Comparison of ENCODE assay signal across 17 cellular contexts in genomic region chr17:3896108-3897099, GRCh38. TPM values are rescaled to one million over a fixed set of nuclear protein-coding genes. Genes with fewer than 3 reads are reported as not detected.
DNase-seq lines count a peak whose midpoint lies in the region; ATAC-seq and TF ChIP-seq lines count a peak whose summit lies in the region.
"Had no signal": no experiment of that assay in that cellular context is flagged by ENCODE, and none has a peak within 500 bp of the region (broad histone marks: within the 10 kb centered on the region; RNA-seq: fewer than 3 reads in every experiment).

No MANE protein-coding gene starts in this region.

- ATAC-seq in lower lobe of right lung (no peak), upper lobe of left lung (ENCODE audit: low FRiP score in 2 of 2) (no peak)
- ATAC-seq in CD4-positive, alpha-beta T cell (ENCODE audit: poor library complexity) = no peak

- no peak overlapping the region for H3K9ac ChIP-seq in mammary epithelial cell (ENCODE audit: insufficient read depth, low read length)

- H3K27me3 ChIP-seq in breast epithelium = no peaks in the 10 kb centered on the region
- H3K27me3 ChIP-seq in mammary epithelial cell (ENCODE audit: insufficient read depth, low read length) = no peaks in the 10 kb centered on the region
- no peaks in the 10 kb centered on the region for H3K27me3 ChIP-seq in lower lobe of right lung (ENCODE audit: low read depth)
- peaks cover 0 to 3% (median 0%) of the 10 kb centered on the region in 4 donors for H3K27me3 ChIP-seq in upper lobe of left lung
- H3K27me3 ChIP-seq in CD4-positive, alpha-beta T cell (ENCODE audit: control insufficient read depth, insufficient read depth, low read length) = no peaks in the 10 kb centered on the region

- H4K20me1 ChIP-seq in mammary epithelial cell (ENCODE audit: insufficient read depth, low read length) = no peaks in the 10 kb centered on the region

- DNase-seq in breast epithelium (ENCODE audit: low spot score in 2 of 2) = no peak
- no peak for DNase-seq in mammary epithelial cell
- DNase-seq in lower lobe of right lung = peak; percentile 62
- DNase-seq in upper lobe of left lung = peak in 1 of 2 donors; percentile 50
- no peak for DNase-seq in islet precursor cell
- no peak for DNase-seq in CD4-positive, alpha-beta T cell
- DNase-seq in GDM1 (lab: John Stamatoyannopoulos, UW) = no peak
- DNase-seq: activated B cell treated with CpG ODN at 0.5 μM for 24 hours; activated effector memory CD4-positive, alpha-beta T cell treated with anti-CD3 and anti-CD28 coated beads, Interleukin-2, amount 50 U/mL, for 16 hours; KG1; posterior cingulate gyrus; SHP77 treated with DMSO at 0.1 percent for 48 hours; trophoblast cell had no signal

- H3K27me3 Mint-ChIP-seq in CD4-positive, alpha-beta T cell = no peaks in the 10 kb centered on the region
- H3K27me3 Mint-ChIP-seq: activated B cell treated with CpG ODN at 0.5 μM for 24 hours; CD4-positive, alpha-beta memory T cell had no signal

- H3K79me2 ChIP-seq in mammary epithelial cell (ENCODE audit: insufficient read depth, low read length) = no peaks in the 10 kb centered on the region

- H3K4me3 Mint-ChIP-seq in CD4-positive, alpha-beta T cell = no peak overlapping the region
- H3K4me3 Mint-ChIP-seq: activated B cell treated with CpG ODN at 0.5 μM for 24 hours; CD4-positive, alpha-beta memory T cell had no signal

- dilution Hi-C loops in mammary epithelial cell (cut with HindIII; ENCODE audit: low sequenced_read_pairs) = no loop called here

- H3K4me1 Mint-ChIP-seq in CD4-positive, alpha-beta T cell (ENCODE audit: low read depth) = peaks cover 19% of the 10 kb centered on the region

- intact Hi-C loops in breast epithelium (cut with DNase I; ENCODE audit: low total_unique reads) = loop anchor here (5.0 kb wide), 1 partner anchor 1029 kb away; no protein-coding TSS in a partner anchor
- intact Hi-C loops in mammary epithelial cell (cut with micrococcal nuclease) = no loop called here
- intact Hi-C loops in lower lobe of right lung (cut with DNase I) = no loop called here
- intact Hi-C loops in CD4-positive, alpha-beta T cell (cut with DNase I, micrococcal nuclease) = loop anchor here in 1 of 2 experiments (5.0 kb wide), 1 partner anchor 1094 kb away; no protein-coding TSS in a partner anchor

- TF ChIP-seq POLR2A in breast epithelium (IDR thresholded peaks at IDR 0.05) (no peak), upper lobe of left lung (IDR thresholded peaks at IDR 0.05) (no peak)

- H3K36me3 ChIP-seq in breast epithelium = no peaks in the 10 kb centered on the region
- no peaks in the 10 kb centered on the region for H3K36me3 ChIP-seq in mammary epithelial cell (ENCODE audit: insufficient read depth, low read length)
- no peaks in the 10 kb centered on the region for H3K36me3 ChIP-seq in lower lobe of right lung
- H3K36me3 ChIP-seq in upper lobe of left lung = no peaks in the 10 kb centered on the region

- CTCF ChIA-PET in mammary epithelial cell (lab: Charles Lee; ENCODE audit: low non-redundant PET) = no interaction called here
- CTCF ChIA-PET in CD4-positive, alpha-beta T cell (lab: Charles Lee) = interaction anchor here (1.0 to 1.4 kb wide), 2 partner anchors 18 to 159 kb away, joined by 3 to 5 read pairs; no protein-coding TSS in a partner anchor

- H3K9me3 ChIP-seq in breast epithelium = no peaks in the 10 kb centered on the region
- H3K9me3 ChIP-seq in mammary epithelial cell (replicated peaks; ENCODE audit: insufficient read depth, low read length) = no peaks in the 10 kb centered on the region
- H3K9me3 ChIP-seq in lower lobe of right lung = no peaks in the 10 kb centered on the region
- H3K9me3 ChIP-seq in upper lobe of left lung = no peaks in the 10 kb centered on the region
- no peaks in the 10 kb centered on the region for H3K9me3 ChIP-seq in CD4-positive, alpha-beta T cell (ENCODE audit: control insufficient read depth, low read length)

- WGBS in mammary epithelial cell (ENCODE audit: low coverage, missing lambda C conversion rate) = 72% methylated on average over 14 of the region's 18 CpGs
- 64 to 71% methylated on average over 17 to 18 of the region's 18 CpGs for WGBS in upper lobe of left lung, 2 donors

- no peaks in the 10 kb centered on the region for H3K36me3 Mint-ChIP-seq in CD4-positive, alpha-beta T cell (ENCODE audit: low read depth)
- H3K36me3 Mint-ChIP-seq: CD4-positive, alpha-beta memory T cell had no signal

- no peak overlapping the region for H3K4me3 ChIP-seq in breast epithelium
- H3K4me3 ChIP-seq in mammary epithelial cell (replicated peaks in 1 of 3; ENCODE audit: insufficient read depth in 1 of 3, low read depth in 2 of 3, low read length in 3 of 3) = no peak overlapping the region
- no peak overlapping the region for H3K4me3 ChIP-seq in lower lobe of right lung
- H3K4me3 ChIP-seq in upper lobe of left lung = no peak overlapping the region

- in situ Hi-C loops in mammary epithelial cell (cut with MboI; ENCODE audit: low sequenced_read_pairs in 2 of 2) = no loop called here

- POLR2A ChIA-PET in CD4-positive, alpha-beta T cell (lab: Charles Lee) = no interaction called here

- H3K4me2 ChIP-seq in mammary epithelial cell (ENCODE audit: insufficient read depth, low read depth, low read length) = no peak overlapping the region

- H2AFZ ChIP-seq in mammary epithelial cell (ENCODE audit: low read depth, low read length) = no peak overlapping the region

- no peaks in the 10 kb centered on the region for H3K9me3 Mint-ChIP-seq in CD4-positive, alpha-beta T cell
- H3K9me3 Mint-ChIP-seq: activated B cell treated with CpG ODN at 0.5 μM for 24 hours; CD4-positive, alpha-beta memory T cell had no signal

- H3K27ac Mint-ChIP-seq in CD4-positive, alpha-beta T cell = no peak overlapping the region
- H3K27ac Mint-ChIP-seq: activated B cell treated with CpG ODN at 0.5 μM for 24 hours had no signal

- H3K27ac ChIP-seq in breast epithelium (peak overlapping the region; percentile 8 to 75), mammary epithelial cell (ENCODE audit: insufficient read depth, low read depth, low read length) (no peak overlapping the region), VCaP (peak overlapping the region; percentile 88), lower lobe of right lung (peak overlapping the region; percentile 85), upper lobe of left lung (peak overlapping the region in 3 of 4 donors; percentile 27 to 86 (median 30))
- no peak overlapping the region for H3K27ac ChIP-seq in CD4-positive, alpha-beta T cell (ENCODE audit: low read depth, low read length)
- H3K27ac ChIP-seq: epithelial cell of prostate had no signal

- TF ChIP-seq EP300 in upper lobe of left lung (IDR thresholded peaks at IDR 0.05) = no peak

- peaks cover 3 to 12% of the 10 kb centered on the region in 2 donors for H3K4me1 ChIP-seq in breast epithelium
- peaks cover 16% of the 10 kb centered on the region for H3K4me1 ChIP-seq in mammary epithelial cell (ENCODE audit: insufficient read depth, low read length)
- peaks cover 41% of the 10 kb centered on the region for H3K4me1 ChIP-seq in lower lobe of right lung
- H3K4me1 ChIP-seq in upper lobe of left lung = peaks cover 40 to 47% (median 43%) of the 10 kb centered on the region in 4 donors

- no TSS peak for BruUV-seq in mammary epithelial cell (replicated peaks; lab: Mats Ljungman, UMichigan)

- no peak for TF ChIP-seq CTCF in breast epithelium (IDR thresholded peaks at IDR 0.05)
- no peak for TF ChIP-seq CTCF in mammary epithelial cell (conservative IDR thresholded peaks at IDR 0.05 in 1 of 2, IDR thresholded peaks at IDR 0.05 in 1 of 2; ENCODE audit: extremely low read depth in 1 of 2, insufficient read depth in 1 of 2, low read depth in 1 of 2, low read length in 2 of 2)
- no peak for TF ChIP-seq CTCF in VCaP (conservative IDR thresholded peaks at IDR 0.05)
- TF ChIP-seq CTCF in lower lobe of right lung (IDR thresholded peaks at IDR 0.05) = no peak
- no peak for TF ChIP-seq CTCF in upper lobe of left lung (IDR thresholded peaks at IDR 0.05)
- no peak for TF ChIP-seq CTCF in CD4-positive, alpha-beta T cell (IDR thresholded peaks at IDR 0.05)

RNA-seq across cellular contexts. Expression of gene CAMKK1, which starts 3.6 kb away (rescaled TPM):
- total RNA-seq in breast epithelium = 1 to 10 TPM; 3.0 to 7.8 (median 6.9) TPM
- 1 to 10 TPM; 1.8 to 2.0 TPM for total RNA-seq in mammary epithelial cell
- 2.6 TPM for polyA plus RNA-seq in mammary epithelial cell
- polyA minus RNA-seq in mammary epithelial cell = 5.6 TPM
- total RNA-seq in lower lobe of right lung = 9.7 TPM
- 10 to 100 TPM in 4 of 6 donors, 1 to 10 TPM in 2; 4.9 to 23.0 (median 11.0) TPM for total RNA-seq in upper lobe of left lung
- 1 to 10 TPM; 4.8 to 4.9 TPM for total RNA-seq in CD4-positive, alpha-beta T cell

RNA-seq across cellular contexts. Expression of gene P2RX1, which starts 19.9 kb away (rescaled TPM):
- 1 to 10 TPM; 1.2 to 3.5 (median 2.0) TPM for total RNA-seq in breast epithelium
- not detected for total RNA-seq in mammary epithelial cell
- polyA plus RNA-seq in mammary epithelial cell = not detected
- polyA minus RNA-seq in mammary epithelial cell = not detected
- total RNA-seq in lower lobe of right lung = 8.7 TPM
- total RNA-seq in upper lobe of left lung = 10 to 100 TPM in 2 of 6 donors, 1 to 10 TPM in 4; 3.7 to 29.9 (median 9.4) TPM
- total RNA-seq in CD4-positive, alpha-beta T cell = 1 to 10 TPM in 1 of 2 experiments, under 1 TPM in 1; 0.34 to 1.0 TPM
- total RNA-seq: activated CD8-positive, alpha-beta memory T cell treated with anti-CD3 and anti-CD28 coated beads for 36 hours; CD4-positive, alpha-beta memory T cell had no signal
- polyA plus RNA-seq: CD4-positive, alpha-beta memory T cell had no signal

RNA-seq across cellular contexts. Expression of gene NCBP3, which starts 50.4 kb away (rescaled TPM):
- 10 to 100 TPM; 21.6 to 34.1 (median 25.9) TPM for total RNA-seq in breast epithelium
- total RNA-seq in mammary epithelial cell = 10 to 100 TPM; 21.2 to 42.0 TPM
- polyA plus RNA-seq in mammary epithelial cell = 8.5 TPM
- polyA minus RNA-seq in mammary epithelial cell = 8.6 TPM
- total RNA-seq in lower lobe of right lung = 40.3 TPM
- total RNA-seq in upper lobe of left lung = 10 to 100 TPM; 17.3 to 43.0 (median 32.5) TPM
- total RNA-seq in CD4-positive, alpha-beta T cell = 10 to 100 TPM; 25.0 to 29.5 TPM

Comparison
In these comparisons a context has a peak if more than half of its experiments do, and no peak if none do; other contexts are left out.
1. H3K27ac ChIP-seq: peak in breast epithelium (2 of 2), VCaP (single experiment), lower lobe of right lung (single experiment) and upper lobe of left lung (3 of 4); none in mammary epithelial cell (single experiment) and CD4-positive, alpha-beta T cell (single experiment).